8 cellular contexts compared by ENCODE assay signal in the genomic region with DNA sequence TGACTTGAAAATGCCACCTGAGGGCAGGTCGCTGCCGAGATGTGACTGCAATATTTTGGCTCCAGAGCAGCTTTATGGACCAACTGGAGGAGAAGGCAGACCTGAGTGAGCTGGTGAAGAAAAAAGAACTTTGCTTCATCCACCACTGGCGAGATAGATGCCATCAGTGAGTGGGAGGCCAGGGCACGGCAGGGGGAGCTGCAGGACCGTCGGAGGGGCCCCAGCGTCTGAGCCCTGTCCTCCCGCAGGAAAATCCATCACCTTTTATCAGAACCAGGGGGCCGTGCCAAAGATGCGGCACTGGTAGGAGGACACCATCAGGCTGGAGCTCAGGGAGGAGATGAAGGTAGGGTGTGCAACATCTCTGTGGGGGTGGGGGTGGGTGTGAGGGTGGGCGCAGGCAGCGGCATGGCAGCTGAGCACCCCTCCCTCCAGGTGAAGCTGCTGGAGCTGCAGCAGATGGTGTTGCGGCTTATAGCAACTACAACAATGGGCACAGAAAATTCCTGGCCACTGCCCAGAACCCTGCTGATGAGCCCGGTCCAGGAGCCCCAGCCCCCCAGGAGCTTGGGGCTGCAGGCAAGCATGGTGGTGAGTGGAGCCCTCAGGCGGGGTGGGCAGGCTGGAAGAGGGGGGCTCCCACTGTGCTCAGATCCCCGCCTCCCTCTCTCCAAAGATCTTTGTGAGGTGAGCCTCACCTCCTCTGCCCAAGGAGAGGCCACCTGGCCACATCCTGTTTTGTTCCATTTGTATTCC.
DNase-seq lines count a peak whose midpoint lies in the region; ATAC-seq and TF ChIP-seq lines count a peak whose summit lies in the region.
"Not testable (repeated sequence)": the region's sequence is repeated elsewhere in the genome, so short reads cannot be mapped to it uniquely, and the experiment has no call there.

No MANE protein-coding gene starts in this region.

- TF ChIP-seq CTCF in AG09309 (IDR thresholded peaks at IDR 0.05; ENCODE audit: control insufficient read depth, insufficient read depth, low read depth, low read length, missing control alignments), result peak; percentile 38
- peak; percentile 18 for TF ChIP-seq CTCF in GM10248 (IDR thresholded peaks at IDR 0.05; ENCODE audit: control extremely low read depth, extremely low read depth, low read depth, missing control alignments)
- peak; percentile 24; the same call in 1 of the 2 replicates for TF ChIP-seq CTCF in LNCAP (IDR thresholded peaks at IDR 0.05)
- peak; percentile 51 for TF ChIP-seq CTCF in SK-N-SH (IDR thresholded peaks at IDR 0.05)
- TF ChIP-seq CTCF in brain (conservative IDR thresholded peaks at IDR 0.05), result peak; percentile 44 to 71
- peak; percentile 50 for TF ChIP-seq CTCF in osteocyte (IDR thresholded peaks at IDR 0.05)

- not testable (repeated sequence) for H3K9me3 ChIP-seq in SK-N-SH

- H3K4me2 ChIP-seq in SK-N-SH, result not testable (repeated sequence)

- not testable (repeated sequence) for H4K20me1 ChIP-seq in SK-N-SH (ENCODE audit: insufficient read depth)

- not testable (repeated sequence) for DNase-seq in AG09309 (ENCODE audit: low read depth); GM10248 (ENCODE audit: extremely low spot score); osteocyte (ENCODE audit: extremely low spot score, unreplicated experiment)
- DNase-seq in NCI-H524 treated with DMSO at 0.1 percent for 48 hours (lab: John Stamatoyannopoulos, UW), result peak; percentile 40
- peak; percentile 56 for DNase-seq in SK-N-SH
- DNase-seq in Right ventricle myocardium inferior (ENCODE audit: missing footprints), result peak; percentile 54

- H3K79me2 ChIP-seq in SK-N-SH (ENCODE audit: insufficient read depth), result not testable (repeated sequence)

- H2AFZ ChIP-seq in SK-N-SH (ENCODE audit: low read depth), result not testable (repeated sequence)

- not testable (repeated sequence) for H3K27ac Mint-ChIP-seq in brain; osteocyte (ENCODE audit: unreplicated experiment)

- 55% methylated on average over 6 of the region's 16 CpGs for WGBS in SK-N-SH (ENCODE audit: low lambda C conversion rate)

- H3K9me3 Mint-ChIP-seq in brain; osteocyte (ENCODE audit: unreplicated experiment): not testable (repeated sequence)

- peak; percentile 62 for TF ChIP-seq RAD21 in SK-N-SH (IDR thresholded peaks at IDR 0.05; ENCODE audit: low read length)

- not testable (repeated sequence) for H3K27ac ChIP-seq in SK-N-SH (ENCODE audit: low read depth in 2 of 2, low read length in 1 of 2)

- not testable (repeated sequence) for TF ChIP-seq EP300 in SK-N-SH (IDR thresholded peaks at IDR 0.05; ENCODE audit: borderline replicate concordance in 1 of 2, low read depth in 1 of 2, low read length in 1 of 2)

- ATAC-seq in Right ventricle myocardium inferior, result not testable (repeated sequence)

- H3F3A ChIP-seq in SK-N-SH (replicated peaks; ENCODE audit: insufficient read depth), result not testable (repeated sequence)

- H3K9ac ChIP-seq in SK-N-SH, result not testable (repeated sequence)

- intact Hi-C loops in Right ventricle myocardium inferior (cut with DNase I), result not testable (repeated sequence)

- H3K27me3 ChIP-seq in SK-N-SH (ENCODE audit: insufficient read depth), result not testable (repeated sequence)

- H3K36me3 ChIP-seq in SK-N-SH (replicated peaks in 1 of 2; ENCODE audit: control insufficient read depth in 1 of 2, insufficient read depth in 2 of 2, low read length in 1 of 2), result not testable (repeated sequence)

- not testable (repeated sequence) for H3K4me1 Mint-ChIP-seq in brain; osteocyte (ENCODE audit: unreplicated experiment)

- H3K36me3 Mint-ChIP-seq in brain; osteocyte (ENCODE audit: unreplicated experiment): not testable (repeated sequence)

- CTCF ChIA-PET in GM10248 (lab: Yijun Ruan, JAX), result interaction anchor here (1.0 kb wide), 1 partner anchor 328 kb away, joined by 3 read pairs; no protein-coding TSS in a partner anchor
- CTCF ChIA-PET in SK-N-SH (lab: Yijun Ruan, JAX), result interaction anchor here (0.6 to 2.3 kb wide), 8 partner anchors 10 to 689 kb away, joined by 3 to 23 read pairs (median 6); no protein-coding TSS in a partner anchor

- H3K9me2 ChIP-seq in SK-N-SH, result not testable (repeated sequence)

- H3K4me3 ChIP-seq in AG09309 (ENCODE audit: control insufficient read depth, low read depth, low read length); SK-N-SH (ENCODE audit: low read depth in 2 of 2, low read length in 1 of 2): not testable (repeated sequence)

- H3K4me1 ChIP-seq in SK-N-SH (ENCODE audit: control insufficient read depth in 1 of 2, insufficient read depth in 2 of 2, low read depth in 1 of 2, low read length in 1 of 2), result not testable (repeated sequence)

- H3K27me3 Mint-ChIP-seq in brain; osteocyte (ENCODE audit: unreplicated experiment): not testable (repeated sequence)

- H3K4me3 Mint-ChIP-seq in brain, result peak overlapping the region in 1 of 5 experiments; percentile 28
- H3K4me3 Mint-ChIP-seq in osteocyte (ENCODE audit: unreplicated experiment), result not testable (repeated sequence)

- POLR2A ChIA-PET in GM10248 (lab: Yijun Ruan, JAX); SK-N-SH (lab: Yijun Ruan, JAX): not testable (repeated sequence)

TF ChIP-seq in SK-N-SH, 30 proteins besides CTCF, POLR2A, EP300 and RAD21:
- TF ChIP-seq SMC3 (IDR thresholded peaks at IDR 0.05; ENCODE audit: low read depth, low read length), result peak; percentile 35; the same call in 1 of the 2 replicates
